10 cellular contexts compared by ENCODE assay signal in the genomic region with DNA sequence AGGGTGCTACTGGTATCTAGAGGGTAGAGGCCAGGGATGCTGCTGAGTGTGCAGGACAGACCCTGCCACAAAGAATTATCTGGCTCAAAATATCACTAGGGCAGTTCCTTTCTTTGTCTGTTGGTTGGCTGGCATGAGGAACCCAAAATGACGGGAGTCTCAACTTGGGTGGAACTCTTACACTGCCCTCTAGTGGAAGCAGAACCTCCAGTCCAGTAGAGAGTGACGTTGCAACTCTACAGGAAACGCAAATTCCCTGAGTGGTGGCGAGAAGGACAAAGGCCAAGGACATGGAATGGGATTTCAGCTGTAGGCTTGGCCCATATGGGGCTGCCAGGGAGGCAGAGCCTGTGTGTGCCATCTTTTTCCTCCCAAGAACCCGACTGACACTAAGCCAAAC. TPM values are rescaled to one million over a fixed set of nuclear protein-coding genes. Genes with fewer than 3 reads are reported as not detected.
A peak's percentile ranks its signal among the peaks of the same experiment; 100 is the strongest.
DNase-seq lines count a peak whose midpoint lies in the region; ATAC-seq and TF ChIP-seq lines count a peak whose summit lies in the region.
"Had no signal": no experiment of that assay in that cellular context is flagged by ENCODE, and none has a peak within 500 bp of the region (broad histone marks: within the 10 kb centered on the region; RNA-seq: fewer than 3 reads in every experiment).

No MANE protein-coding gene starts in this region.

- no peak overlapping the region for H3K4me3 ChIP-seq in epithelial cell of proximal tubule (ENCODE audit: low read depth, low read length)
- no peak overlapping the region for H3K4me3 ChIP-seq in testis

- H3K4me1 ChIP-seq in testis, result peaks cover 9% of the 10 kb centered on the region
- H3K4me1 ChIP-seq: Caco-2 had no signal

- H3K4me3 Mint-ChIP-seq in activated CD8-positive, alpha-beta memory T cell treated with anti-CD3 and anti-CD28 coated beads, Interleukin-2, amount 10 ng/mL, durations not matched to agents 7 days and 5 days, result no peak overlapping the region

- no peak overlapping the region for H3K27ac Mint-ChIP-seq in activated CD8-positive, alpha-beta memory T cell treated with anti-CD3 and anti-CD28 coated beads, Interleukin-2, amount 10 ng/mL, durations not matched to agents 7 days and 5 days

- TF ChIP-seq POLR2A in testis (IDR thresholded peaks at IDR 0.05), result no peak

- H3K27ac ChIP-seq in testis, result no peak overlapping the region

- TF ChIP-seq CTCF in epithelial cell of proximal tubule (conservative IDR thresholded peaks at IDR 0.05; ENCODE audit: low read depth, low read length), result peak; percentile 47
- TF ChIP-seq CTCF in testis (IDR thresholded peaks at IDR 0.05), result peak; percentile 11 to 24 (median 15)

- H3K36me3 ChIP-seq in testis (ENCODE audit: low read depth, missing control alignments), result no peaks in the 10 kb centered on the region

- H3K36me3 Mint-ChIP-seq in activated CD8-positive, alpha-beta memory T cell treated with anti-CD3 and anti-CD28 coated beads, Interleukin-2, amount 10 ng/mL, durations not matched to agents 7 days and 5 days, result no peaks in the 10 kb centered on the region

- no peaks in the 10 kb centered on the region for H3K27me3 ChIP-seq in testis

- H3K27me3 Mint-ChIP-seq in activated CD8-positive, alpha-beta memory T cell treated with anti-CD3 and anti-CD28 coated beads, Interleukin-2, amount 10 ng/mL, durations not matched to agents 7 days and 5 days, result peaks cover 3% of the 10 kb centered on the region

- H3K9me3 ChIP-seq in testis, result no peaks in the 10 kb centered on the region
- H3K9me3 ChIP-seq: Caco-2 had no signal

- no peak for ATAC-seq in activated CD8-positive, alpha-beta memory T cell treated with anti-CD3 and anti-CD28 coated beads, Interleukin-2, amount 10 ng/mL, durations not matched to agents 7 days and 5 days

- peak; percentile 29 for DNase-seq in activated CD8-positive, alpha-beta memory T cell treated with anti-CD3 and anti-CD28 coated beads, Interleukin-2, amount 10 ng/mL, durations not matched to agents 7 days and 5 days
- no peak for DNase-seq in activated CD8-positive, alpha-beta memory T cell treated with anti-CD3 and anti-CD28 coated beads, Interleukin-2, amount 50 U/mL, for 48 hours
- DNase-seq in NCI-H460 (ENCODE audit: extremely low read depth, low read depth) (peak; percentile 41), epithelial cell of proximal tubule (ENCODE audit: low read depth) (no peak), testis (no peak), pons (ENCODE audit: low spot score) (no peak), superior temporal gyrus (ENCODE audit: extremely low spot score) (no peak)
- DNase-seq in stimulated activated CD4-positive, alpha-beta T cell treated with anti-CD3 and anti-CD28 coated beads, Interleukin-4, amount 100 ng/mL, for 24 hours, result no peak
- DNase-seq: caudate nucleus had no signal

- no peaks in the 10 kb centered on the region for H3K4me1 Mint-ChIP-seq in activated CD8-positive, alpha-beta memory T cell treated with anti-CD3 and anti-CD28 coated beads, Interleukin-2, amount 10 ng/mL, durations not matched to agents 7 days and 5 days

- CTCF ChIA-PET in activated CD8-positive, alpha-beta memory T cell treated with anti-CD3 and anti-CD28 coated beads, Interleukin-2, amount 10 ng/mL, durations not matched to agents 7 days and 5 days (lab: Charles Lee), result interaction anchor here (1.4 kb wide), 1 partner anchor 10 kb away, joined by 3 read pairs; no protein-coding TSS in a partner anchor

- 68 to 78% methylated on average over 2 to 5 of the region's 5 CpGs for WGBS in testis, 2 donors

- no peaks in the 10 kb centered on the region for H3K9me3 Mint-ChIP-seq in activated CD8-positive, alpha-beta memory T cell treated with anti-CD3 and anti-CD28 coated beads, Interleukin-2, amount 10 ng/mL, durations not matched to agents 7 days and 5 days (ENCODE audit: low read depth)

- intact Hi-C loops in testis (cut with DNase I; ENCODE audit: low total_unique reads), result no loop called here

RNA-seq across cellular contexts. Expression of gene COPS8, which starts 47.1 kb away (rescaled TPM):
- 10 to 100 TPM; 39.9 to 43.6 TPM for total RNA-seq in activated CD8-positive, alpha-beta memory T cell treated with anti-CD3 and anti-CD28 coated beads, Interleukin-2, amount 10 ng/mL, durations not matched to agents 7 days and 5 days
- total RNA-seq in NCI-H460 (2014; rRNA removed; shearing (Covaris generic)), result 153 and 176 TPM in 2 replicates
- 54.1 and 68.1 TPM in 2 replicates for polyA plus RNA-seq in NCI-H460 (2014; cell fraction: nucleus; rRNA removed)
- total RNA-seq in epithelial cell of proximal tubule (110 and 111 TPM in 2 replicates), testis (100 to 1,000 TPM; 104 to 117 TPM)
- 108 TPM for polyA plus RNA-seq in testis (ENCODE audit: insufficient read depth, low read depth, low replicate concordance)

Comparison
In these comparisons a context has a peak if more than half of its experiments do, and no peak if none do; other contexts are left out.
1. DNase-seq: peak in activated CD8-positive, alpha-beta memory T cell treated with anti-CD3 and anti-CD28 coated beads, Interleukin-2, amount 10 ng/mL, durations not matched to agents 7 days and 5 days (single experiment) and NCI-H460 (single experiment); none in activated CD8-positive, alpha-beta memory T cell treated with anti-CD3 and anti-CD28 coated beads, Interleukin-2, amount 50 U/mL, for 48 hours (single experiment), epithelial cell of proximal tubule (single experiment), testis (single experiment), pons (single experiment), stimulated activated CD4-positive, alpha-beta T cell treated with anti-CD3 and anti-CD28 coated beads, Interleukin-4, amount 100 ng/mL, for 24 hours (single experiment) and superior temporal gyrus (single experiment).